ENCODE assay signal across 21 cellular contexts in the genomic region with DNA sequence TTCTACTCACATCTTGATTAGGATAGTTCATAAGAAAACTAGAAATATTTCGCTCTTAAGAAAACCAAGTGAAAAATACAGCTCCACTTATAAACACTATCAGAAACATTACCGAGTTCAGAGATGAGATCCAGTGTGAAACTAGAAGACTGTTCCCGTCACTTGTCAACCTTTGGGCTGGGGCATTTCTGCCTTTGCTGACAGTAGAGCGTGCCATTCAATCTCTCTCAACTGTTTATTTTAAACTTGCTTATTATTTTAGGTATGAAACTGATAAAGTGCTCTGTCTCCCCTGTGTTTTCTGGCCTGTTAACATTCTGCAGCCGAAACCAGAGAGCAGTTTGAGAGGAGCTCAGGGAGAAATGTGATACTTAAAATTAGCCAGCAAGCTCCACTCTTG. TPM values are rescaled to one million over a fixed set of nuclear protein-coding genes. Genes with fewer than 3 reads are reported as not detected.
"Had no signal": no experiment of that assay in that cellular context is flagged by ENCODE, and none has a peak within 500 bp of the region (broad histone marks: within the 10 kb centered on the region; RNA-seq: fewer than 3 reads in every experiment).

No MANE protein-coding gene starts in this region.

- H2AFZ ChIP-seq: hepatocyte had no signal

- H3K9me3 Mint-ChIP-seq: activated B cell treated with CpG ODN at 0.5 μM for 24 hours; activated CD4-positive, alpha-beta memory T cell treated with anti-CD3 and anti-CD28 coated beads, Interleukin-2, amount 10 ng/mL, durations not matched to agents 7 days and 5 days; central memory CD8-positive, alpha-beta T cell; stimulated activated naive CD8-positive, alpha-beta T cell treated with anti-CD3 and anti-CD28 coated beads, Interleukin-15, amount 100 ng/mL, for 72 hours; T-cell had no signal

- H3K4me2 ChIP-seq: hepatocyte, smooth muscle cell had no signal

- H3K27ac ChIP-seq: esophagus squamous epithelium, hepatocyte, ovary, suprapubic skin had no signal

- H3K4me3 Mint-ChIP-seq: activated B cell treated with CpG ODN at 0.5 μM for 24 hours; activated CD4-positive, alpha-beta memory T cell treated with anti-CD3 and anti-CD28 coated beads, Interleukin-2, amount 10 ng/mL, durations not matched to agents 7 days and 5 days; activated CD8-positive, alpha-beta memory T cell treated with anti-CD3 and anti-CD28 coated beads, Interleukin-2, amount 10 ng/mL, durations not matched to agents 7 days and 5 days; activated naive CD4-positive, alpha-beta T cell treated with anti-CD3 and anti-CD28 coated beads for 36 hours; brain; central memory CD8-positive, alpha-beta T cell; stimulated activated naive CD8-positive, alpha-beta T cell treated with anti-CD3 and anti-CD28 coated beads, Interleukin-15, amount 100 ng/mL, for 72 hours; T-cell had no signal

- H3K27me3 Mint-ChIP-seq: activated B cell treated with CpG ODN at 0.5 μM for 24 hours; activated CD4-positive, alpha-beta memory T cell treated with anti-CD3 and anti-CD28 coated beads, Interleukin-2, amount 10 ng/mL, durations not matched to agents 7 days and 5 days; activated CD8-positive, alpha-beta memory T cell treated with anti-CD3 and anti-CD28 coated beads, Interleukin-2, amount 10 ng/mL, durations not matched to agents 7 days and 5 days; brain; central memory CD8-positive, alpha-beta T cell; stimulated activated naive CD8-positive, alpha-beta T cell treated with anti-CD3 and anti-CD28 coated beads, Interleukin-15, amount 100 ng/mL, for 72 hours; T-cell had no signal

- H3K27ac Mint-ChIP-seq: activated B cell treated with CpG ODN at 0.5 μM for 24 hours; activated CD4-positive, alpha-beta memory T cell treated with anti-CD3 and anti-CD28 coated beads, Interleukin-2, amount 10 ng/mL, durations not matched to agents 7 days and 5 days; activated CD8-positive, alpha-beta memory T cell treated with anti-CD3 and anti-CD28 coated beads, Interleukin-2, amount 10 ng/mL, durations not matched to agents 7 days and 5 days; activated naive CD4-positive, alpha-beta T cell treated with anti-CD3 and anti-CD28 coated beads for 36 hours; brain; stimulated activated naive CD8-positive, alpha-beta T cell treated with anti-CD3 and anti-CD28 coated beads, Interleukin-15, amount 100 ng/mL, for 72 hours; T-cell had no signal

- H3K4me3 ChIP-seq: esophagus squamous epithelium, hepatocyte, ovary, smooth muscle cell, suprapubic skin had no signal

- H3K36me3 ChIP-seq: ovary had no signal

- H3K4me1 ChIP-seq: esophagus squamous epithelium, suprapubic skin had no signal

- DNase-seq: activated B cell treated with CpG ODN at 0.5 μM for 24 hours; activated CD4-positive, alpha-beta memory T cell treated with anti-CD3 and anti-CD28 coated beads, Interleukin-2, amount 10 ng/mL, durations not matched to agents 7 days and 5 days; activated CD4-positive, alpha-beta T cell treated with anti-CD3 and anti-CD28 coated beads for 4 hours; activated CD8-positive, alpha-beta memory T cell treated with anti-CD3 and anti-CD28 coated beads, Interleukin-2, amount 10 ng/mL, durations not matched to agents 7 days and 5 days; activated naive CD4-positive, alpha-beta T cell treated with anti-CD3 and anti-CD28 coated beads for 36 hours; anterior cingulate cortex; cortex of kidney; effector CD4-positive, alpha-beta T cell; esophagus squamous epithelium; mammary epithelial cell; ovary; stimulated activated CD4-positive, alpha-beta T cell treated with anti-CD3 and anti-CD28 coated beads, Interleukin-4, amount 100 ng/mL, for 1 hour; stimulated activated naive CD8-positive, alpha-beta T cell treated with anti-CD3 and anti-CD28 coated beads, Interleukin-15, amount 100 ng/mL, for 72 hours; T-cell; trophoblast cell had no signal

- H3K4me1 Mint-ChIP-seq: activated CD4-positive, alpha-beta memory T cell treated with anti-CD3 and anti-CD28 coated beads, Interleukin-2, amount 10 ng/mL, durations not matched to agents 7 days and 5 days; activated CD8-positive, alpha-beta memory T cell treated with anti-CD3 and anti-CD28 coated beads, Interleukin-2, amount 10 ng/mL, durations not matched to agents 7 days and 5 days; stimulated activated naive CD8-positive, alpha-beta T cell treated with anti-CD3 and anti-CD28 coated beads, Interleukin-15, amount 100 ng/mL, for 72 hours had no signal

- H3K27me3 ChIP-seq: esophagus squamous epithelium, hepatocyte, ovary, suprapubic skin had no signal

RNA-seq across cellular contexts. Expression of a gene that starts 52.6 kb away (rescaled TPM):
- total RNA-seq: activated B cell treated with CpG ODN at 0.5 μM for 24 hours; activated CD4-positive, alpha-beta memory T cell treated with anti-CD3 and anti-CD28 coated beads, Interleukin-2, amount 10 ng/mL, durations not matched to agents 7 days and 5 days; activated CD8-positive, alpha-beta memory T cell treated with anti-CD3 and anti-CD28 coated beads, Interleukin-2, amount 10 ng/mL, durations not matched to agents 7 days and 5 days; fibroblast of villous mesenchyme; smooth muscle cell; T-cell had no signal
- polyA plus RNA-seq: smooth muscle cell had no signal
